Comparison of ENCODE assay signal across 31 cellular contexts in the genomic region with DNA sequence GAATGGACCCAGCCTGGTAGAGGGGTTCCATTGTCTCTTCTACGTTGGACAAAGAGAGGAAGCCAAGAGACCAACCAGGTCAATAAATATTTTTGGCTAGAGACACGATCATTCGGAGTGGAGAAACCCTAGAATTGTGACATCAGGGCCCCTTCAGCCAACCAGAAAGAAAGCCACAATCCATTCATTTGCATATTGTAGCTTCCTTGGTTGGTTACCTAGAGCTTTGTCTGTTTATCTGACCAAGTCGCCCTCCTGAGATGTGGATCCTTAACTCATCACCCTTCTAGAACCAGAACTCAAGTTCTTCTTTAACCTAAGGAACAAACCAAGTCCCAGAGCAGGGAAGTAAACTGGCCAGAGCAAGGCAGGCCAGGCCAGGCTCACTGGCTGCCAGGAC. TPM values are rescaled to one million over a fixed set of nuclear protein-coding genes. Genes with fewer than 3 reads are reported as not detected.
A peak's percentile ranks its signal among the peaks of the same experiment; 100 is the strongest.
DNase-seq lines count a peak whose midpoint lies in the region; ATAC-seq, FAIRE-seq and TF ChIP-seq lines count a peak whose summit lies in the region.
"Had no signal": no experiment of that assay in that cellular context is flagged by ENCODE, and none has a peak within 500 bp of the region (broad histone marks: within the 10 kb centered on the region; RNA-seq: fewer than 3 reads in every experiment).

CCDC182 (minus strand) TSS at position 58 of the 400 bp plus-strand sequence; CDS start at position 31, 27 bp downstream.

- RAD21 ChIA-PET in GM12878 (lab: Charles Lee; ENCODE audit: unreplicated experiment) = interaction anchor here (0.7 to 1.1 kb wide), 3 partner anchors 501 to 616 kb away, joined by 3 to 4 read pairs (median 4); no protein-coding TSS in a partner anchor

- H3K4me1 ChIP-seq in BLaER1 treated with 17β-estradiol and CSF1 and Interleukin-3, amounts not matched to agents 10 nM and 100 nM = peaks cover 31 to 79% (median 70%) of the 10 kb centered on the region in 10 experiments
- H3K4me1 ChIP-seq in GM12878 (ENCODE audit: control insufficient read depth, insufficient read depth, low read length) = peaks cover 12% of the 10 kb centered on the region
- H3K4me1 ChIP-seq: Caco-2, SJSA1 had no signal

- BruUV-seq in GM12878 (replicated peaks; lab: Mats Ljungman, UMichigan) = no TSS peak

- in situ Hi-C loops in GM12878 (cut with MboI) = loop anchor here (5.0 kb wide), 2 partner anchors 503 to 618 kb away; no protein-coding TSS in a partner anchor

- no peak within 1 kb of the TSS; the same call in 1 of the 2 replicates for H2AFZ ChIP-seq in GM12878 (ENCODE audit: control insufficient read depth, low read depth, low read length)
- H2AFZ ChIP-seq: PC-9 had no signal

- H3K9me3 Mint-ChIP-seq in stimulated activated memory B cell treated with anti-CD40 and anti-IgM and Interleukin-4, amounts not matched to agents 10 μg/mL and 1 μg/mL and 100 μg/mL, for 72 hours = no peaks in the 10 kb centered on the region
- H3K9me3 Mint-ChIP-seq: CD8-positive, alpha-beta T cell had no signal

- no peak for TF ChIP-seq RAD21 in GM12878 (IDR thresholded peaks at IDR 0.05; ENCODE audit: insufficient read depth, low read depth, low read length)

- H3K36me3 Mint-ChIP-seq in stimulated activated memory B cell treated with anti-CD40 and anti-IgM and Interleukin-4, amounts not matched to agents 10 μg/mL and 1 μg/mL and 100 μg/mL, for 72 hours = no peaks in the 10 kb centered on the region
- H3K36me3 Mint-ChIP-seq: CD8-positive, alpha-beta T cell had no signal

- no peak within 1 kb of the TSS for H3K4me3 Mint-ChIP-seq in stimulated activated memory B cell treated with anti-CD40 and anti-IgM and Interleukin-4, amounts not matched to agents 10 μg/mL and 1 μg/mL and 100 μg/mL, for 72 hours
- H3K4me3 Mint-ChIP-seq: CD8-positive, alpha-beta T cell had no signal

- H3K36me3 ChIP-seq in BLaER1 treated with 17β-estradiol and CSF1 and Interleukin-3, amounts not matched to agents 10 nM and 100 nM = peaks cover 0 to 11% (median 0%) of the 10 kb centered on the region in 11 experiments; a peak in 2 of 22 replicates
- H3K36me3 ChIP-seq in GM12878 (ENCODE audit: control insufficient read depth in 2 of 2, insufficient read depth in 2 of 2, low read length in 1 of 2) = no peaks in the 10 kb centered on the region
- H3K36me3 ChIP-seq: SJSA1 had no signal

- CTCF ChIA-PET in GM12878 (lab: Yijun Ruan, JAX) = interaction anchor here (1.0 to 3.3 kb wide), 4 partner anchors 48 to 501 kb away, joined by 3 to 28 read pairs (median 4); no protein-coding TSS in a partner anchor

- H3K79me2 ChIP-seq in GM12878 (ENCODE audit: control insufficient read depth, insufficient read depth, low read length) = no peaks in the 10 kb centered on the region

- TF ChIP-seq EP300 in GM12878 (IDR thresholded peaks at IDR 0.05; ENCODE audit: borderline replicate concordance in 1 of 2, control insufficient read depth in 1 of 2, low read depth in 2 of 2, low read length in 2 of 2) = no peak

- POLR2A ChIA-PET in GM12878 (lab: Charles Lee) = no interaction called here

- H3K27ac ChIP-seq in BLaER1 treated with 17β-estradiol and CSF1 and Interleukin-3, amounts not matched to agents 10 nM and 100 nM = peak within 1 kb of the TSS in 3 of 11 experiments; percentile 14 to 25 (median 21); a peak in 3 of 22 replicates
- no peak within 1 kb of the TSS for H3K27ac ChIP-seq in GM12878 (ENCODE audit: control insufficient read depth, insufficient read depth)
- H3K27ac ChIP-seq: PC-9, SJSA1 had no signal

- H3K4me3 ChIP-seq in BLaER1 treated with 17β-estradiol and CSF1 and Interleukin-3, amounts not matched to agents 10 nM and 100 nM = no peak within 1 kb of the TSS
- H3K4me3 ChIP-seq in GM12878 = no peak within 1 kb of the TSS
- H3K4me3 ChIP-seq: K562, PC-9, SJSA1 had no signal

- no peaks in the 10 kb centered on the region for H4K20me1 ChIP-seq in BLaER1 treated with 17β-estradiol and CSF1 and Interleukin-3, amounts not matched to agents 10 nM and 100 nM
- no peaks in the 10 kb centered on the region for H4K20me1 ChIP-seq in GM12878 (ENCODE audit: control insufficient read depth, insufficient read depth)

- peaks cover 0 to 14% (median 0%) of the 10 kb centered on the region in 11 experiments; a peak in 5 of 22 replicates for H3K9me3 ChIP-seq in BLaER1 treated with 17β-estradiol and CSF1 and Interleukin-3, amounts not matched to agents 10 nM and 100 nM (replicated peaks in 1 of 11)
- H3K9me3 ChIP-seq in GM12878 (replicated peaks; ENCODE audit: control insufficient read depth, insufficient read depth, low read length) = no peaks in the 10 kb centered on the region
- H3K9me3 ChIP-seq: Caco-2, SJSA1 had no signal

- H3K27me3 ChIP-seq in BLaER1 treated with 17β-estradiol and CSF1 and Interleukin-3, amounts not matched to agents 10 nM and 100 nM = no peaks in the 10 kb centered on the region
- H3K27me3 ChIP-seq in GM12878 (replicated peaks in 1 of 2; ENCODE audit: control insufficient read depth in 2 of 2, insufficient read depth in 2 of 2, low read length in 1 of 2) = no peaks in the 10 kb centered on the region; a peak in 2 of 4 replicates

- FAIRE-seq in GM12878 (lab: Jason Lieb, UNC) = no peak
- FAIRE-seq: A204.1, G401.6, GM19239, HTR-8/SVneo, K562 had no signal

- peak within 1 kb of the TSS; percentile 1 for H3K27ac Mint-ChIP-seq in stimulated activated memory B cell treated with anti-CD40 and anti-IgM and Interleukin-4, amounts not matched to agents 10 μg/mL and 1 μg/mL and 100 μg/mL, for 72 hours
- H3K27ac Mint-ChIP-seq: CD8-positive, alpha-beta T cell had no signal

- SMC1A ChIA-PET in GM12878 (lab: Charles Lee; ENCODE audit: uncharacterized antibody, unreplicated experiment) = interaction anchor here (2.7 kb wide), 1 partner anchor 73 kb away, joined by 11 read pairs; no protein-coding TSS in a partner anchor

- ATAC-seq in GM12878 = peak; percentile 31; the same call in 1 of the 3 replicates
- no peak for ATAC-seq in stimulated activated memory B cell treated with anti-CD40 and anti-IgM and Interleukin-4, amounts not matched to agents 10 μg/mL and 1 μg/mL and 100 μg/mL, for 72 hours
- ATAC-seq in HG03378 (IDR thresholded peaks at IDR 0.05; ENCODE audit: unreplicated experiment) = no peak
- no peak for ATAC-seq in GM21825 (IDR thresholded peaks at IDR 0.05; ENCODE audit: unreplicated experiment)
- ATAC-seq: CD8-positive, alpha-beta T cell; K562; Right ventricle myocardium inferior had no signal

- WGBS in GM12878 (ENCODE audit: insufficient coverage, insufficient replicate concordance, low lambda C conversion rate, missing lambda C conversion rate) = 35% methylated on average over 4 of the region's 4 CpGs

- no peak within 1 kb of the TSS for H3K9ac ChIP-seq in BLaER1 treated with 17β-estradiol and CSF1 and Interleukin-3, amounts not matched to agents 10 nM and 100 nM
- no peak within 1 kb of the TSS for H3K9ac ChIP-seq in GM12878 (ENCODE audit: control insufficient read depth, insufficient read depth, low read length)

- TF ChIP-seq CTCF in GM12878 (IDR thresholded peaks at IDR 0.05 in 2 of 3, conservative IDR thresholded peaks at IDR 0.05 in 1 of 3; ENCODE audit: control insufficient read depth in 2 of 3, extremely low read depth in 1 of 3, insufficient read depth in 1 of 3, low read depth in 3 of 3, low read length in 3 of 3) = no peak

- DNase-seq in NOMO-1 (lab: John Stamatoyannopoulos, UW; ENCODE audit: unreplicated experiment in 2 of 2) (peak; percentile 45 to 75), GM12878 (ENCODE audit: low read depth, low spot score) (no peak), SIG-M5 treated with dmso at 0.1 percent for 504 hours (lab: John Stamatoyannopoulos, UW; ENCODE audit: unreplicated experiment) (no peak)
- DNase-seq: C1 segment of cervical spinal cord; Caco-2; CD8-positive, alpha-beta T cell; H7; NCI-H1092; NCI-H1436; NCI-H187; NCI-H2081 treated with DMSO at 0.1 percent for 48 hours; NCI-H2171; NCI-H226; NCI-H510A; NCI-H69; PC-9 had no signal

- H3K4me2 ChIP-seq in BLaER1 treated with 17β-estradiol and CSF1 and Interleukin-3, amounts not matched to agents 10 nM and 100 nM = peak within 1 kb of the TSS; percentile 46 to 95 (median 78)
- peak within 1 kb of the TSS; percentile 44 for H3K4me2 ChIP-seq in GM12878 (ENCODE audit: control insufficient read depth, insufficient read depth)
- H3K4me2 ChIP-seq: PC-9 had no signal

- H3K4me1 Mint-ChIP-seq in stimulated activated memory B cell treated with anti-CD40 and anti-IgM and Interleukin-4, amounts not matched to agents 10 μg/mL and 1 μg/mL and 100 μg/mL, for 72 hours = peaks cover 25% of the 10 kb centered on the region

- peaks cover 12% of the 10 kb centered on the region for H3K27me3 Mint-ChIP-seq in stimulated activated memory B cell treated with anti-CD40 and anti-IgM and Interleukin-4, amounts not matched to agents 10 μg/mL and 1 μg/mL and 100 μg/mL, for 72 hours

- no peak for TF ChIP-seq POLR2A in GM12878 (IDR thresholded peaks at IDR 0.05; ENCODE audit: low read depth, low read length)

- intact Hi-C loops in GM12878 (cut with micrococcal nuclease; ENCODE audit: unreplicated experiment) = loop anchor here (5.0 kb wide), 1 partner anchor 73 kb away; no protein-coding TSS in a partner anchor

TF ChIP-seq in GM12878, 131 proteins besides CTCF, POLR2A, EP300 and RAD21:
- no peak for TF ChIP-seq CHD2 (IDR thresholded peaks at IDR 0.05; ENCODE audit: borderline replicate concordance, low read depth, low read length)
- TF ChIP-seq POU2F2 (IDR thresholded peaks at IDR 0.05; ENCODE audit: borderline replicate concordance, low read depth, low read length) = no peak
TF ChIP-seq in GM12878: peak in this region for 0.

RNA-seq across cellular contexts. Expression of gene CCDC182, which starts in this region (rescaled TPM):
- total RNA-seq in GM12878 (2013; cell fraction: nucleolus; rRNA removed) = not detected in 2 replicates
- total RNA-seq in GM12878 (2014; rRNA removed) = not detected in 2 replicates
- not detected in 2 replicates for total RNA-seq in GM12878 (2014; rRNA removed; fragmentation: Illumina TruSeq; extraction: Trizol)
- not detected in 2 replicates for total RNA-seq in GM12878 (2021)
- not detected for polyA plus RNA-seq in GM12878 (2011; ENCODE audit: low read depth)
- polyA plus RNA-seq in GM12878 (2011; rRNA removed) = not detected in 2 replicates
- polyA plus RNA-seq in GM12878 (2011; cell fraction: cytosol; rRNA removed) = not detected in 2 replicates
- not detected in 2 replicates for polyA plus RNA-seq in GM12878 (2011; cell fraction: nucleus; rRNA removed)
- not detected in 2 replicates for polyA plus RNA-seq in GM12878 (2012)
- polyA plus RNA-seq in GM12878 (2014; fragmentation: Illumina TruSeq; extraction: Trizol) = not detected in 2 replicates
- polyA plus RNA-seq in GM12878 (2014; fragmentation: Nextera tagmentation; extraction: Ambion mirVana) = not detected
- polyA plus RNA-seq in GM12878 (2014; rRNA removed) = not detected in 2 replicates
- polyA plus RNA-seq in GM12878 (2016; fragmentation: Nextera tagmentation; extraction: Ambion mirVana) = not detected
- polyA minus RNA-seq in GM12878 (2011; rRNA and poly(A)+ RNA removed) = not detected in 2 replicates
- polyA minus RNA-seq in GM12878 (2011; cell fraction: cytosol; rRNA and poly(A)+ RNA removed) = not detected in 2 replicates
- not detected in 2 replicates for polyA minus RNA-seq in GM12878 (2011; cell fraction: nucleus; rRNA and poly(A)+ RNA removed)
- total RNA-seq: Caco-2; CD8-positive, alpha-beta T cell; H7; K562; LHCN-M2; MCF 10A; PC-9; Right ventricle myocardium inferior; RPMI7951; SJSA1 had no signal
- polyA plus RNA-seq: AG04450, K562 had no signal

Comparison
In these comparisons a context has a peak if more than half of its experiments do, and no peak if none do; other contexts are left out.
1. Peak in ATAC-seq and H3K4me2 ChIP-seq in GM12878; RNA of the gene not detected or under 1 TPM.
2. DNase-seq: peak in NOMO-1 (2 of 2); none in GM12878 (single experiment) and SIG-M5 treated with dmso at 0.1 percent for 504 hours (single experiment).